In genomic region chr2:27664622-27665363, GRCh38 we compare ENCODE assay signal across 8 cellular contexts. TPM values are rescaled to one million over a fixed set of nuclear protein-coding genes. Genes with fewer than 3 reads are reported as not detected.
A peak's percentile ranks its signal among the peaks of the same experiment; 100 is the strongest.
DNase-seq lines count a peak whose midpoint lies in the region; ATAC-seq and TF ChIP-seq lines count a peak whose summit lies in the region.

No MANE protein-coding gene starts in this region.

- H3K36me3 Mint-ChIP-seq in IgD-negative memory B cell = peaks cover 2% of the 10 kb centered on the region
- H3K36me3 Mint-ChIP-seq in MCF 10A (ENCODE audit: insufficient read depth, unreplicated experiment) = peaks cover 68% of the 10 kb centered on the region

- H3K36me3 ChIP-seq in A673 (ENCODE audit: insufficient read depth, low read length, poor library complexity, severe bottlenecking) = peaks cover 46% of the 10 kb centered on the region
- H3K36me3 ChIP-seq in mucosa of descending colon (ENCODE audit: low read depth) = peaks cover 6% of the 10 kb centered on the region

- BruUV-seq in A673 (replicated peaks; lab: Mats Ljungman, UMichigan) = no TSS peak
- no TSS peak for BruUV-seq in MCF 10A (replicated peaks; lab: Mats Ljungman, UMichigan)

- no peaks in the 10 kb centered on the region for H3K9me3 ChIP-seq in A673 (ENCODE audit: low read depth, low read length, poor library complexity, severe bottlenecking)
- no peaks in the 10 kb centered on the region for H3K9me3 ChIP-seq in mucosa of descending colon

- peak overlapping the region; percentile 93 for H3K27ac ChIP-seq in A673 (ENCODE audit: low read depth, low read length, poor library complexity, severe bottlenecking)

- H3K4me1 ChIP-seq in A673 (ENCODE audit: insufficient read depth, low read length, poor library complexity, severe bottlenecking) = peaks cover 20% of the 10 kb centered on the region
- peaks cover 21% of the 10 kb centered on the region for H3K4me1 ChIP-seq in mucosa of descending colon (ENCODE audit: low read depth)

- H3K27me3 Mint-ChIP-seq in IgD-negative memory B cell (no peaks in the 10 kb centered on the region), MCF 10A (ENCODE audit: insufficient read depth, unreplicated experiment) (no peaks in the 10 kb centered on the region)

- H3K4me1 Mint-ChIP-seq in IgD-negative memory B cell (peaks cover 20 to 38% (median 27%) of the 10 kb centered on the region in 3 donors), MCF 10A (ENCODE audit: insufficient read depth, unreplicated experiment) (peaks cover 23% of the 10 kb centered on the region)

- ATAC-seq in mucosa of descending colon = no peak
- no peak for ATAC-seq in HG03135 (IDR thresholded peaks at IDR 0.05; ENCODE audit: unreplicated experiment)
- no peak for ATAC-seq in GM19455 (IDR thresholded peaks at IDR 0.05; ENCODE audit: unreplicated experiment)

- H3K4me3 Mint-ChIP-seq in IgD-negative memory B cell (peak overlapping the region; percentile 95 to 100 (median 98)), MCF 10A (ENCODE audit: unreplicated experiment) (peak overlapping the region; percentile 92)

- TF ChIP-seq CTCF in A673 (conservative IDR thresholded peaks at IDR 0.05; ENCODE audit: low read depth, low read length) (no peak), MCF 10A (IDR thresholded peaks at IDR 0.05; ENCODE audit: unreplicated experiment) (no peak), mucosa of descending colon (IDR thresholded peaks at IDR 0.05) (no peak)

- peak overlapping the region in 1 of 3 donors; percentile 92 for H3K27ac Mint-ChIP-seq in IgD-negative memory B cell
- H3K27ac Mint-ChIP-seq in MCF 10A (ENCODE audit: low read depth, unreplicated experiment) = peak overlapping the region; percentile 95

- no peaks in the 10 kb centered on the region for H3K27me3 ChIP-seq in A673 (replicated peaks; ENCODE audit: insufficient read depth, low read depth, low read length, poor library complexity)

- H3K4me3 ChIP-seq in A673 (ENCODE audit: low read depth, low read length, poor library complexity, severe bottlenecking) (peak overlapping the region; percentile 82), mucosa of descending colon (peak overlapping the region; percentile 85)

- CTCF ChIA-PET in A673 (lab: Charles Lee) = no interaction called here
- CTCF ChIA-PET in MCF 10A (lab: Yijun Ruan, JAX) = interaction anchor here (0.6 to 5.6 kb wide), 4 partner anchors 9 to 195 kb away, joined by 3 to 41 read pairs (median 4); no protein-coding TSS in a partner anchor

- intact Hi-C loops in A673 (cut with micrococcal nuclease; ENCODE audit: unreplicated experiment) (loop anchor here (10.0 kb wide), 1 partner anchor 260 kb away; the partner anchor contains the start of gene PPM1G), MCF 10A (cut with micrococcal nuclease) (no loop called here), mucosa of descending colon (cut with DNase I, micrococcal nuclease) (no loop called here)

- H3K9me3 Mint-ChIP-seq in IgD-negative memory B cell = no peaks in the 10 kb centered on the region
- no peaks in the 10 kb centered on the region for H3K9me3 Mint-ChIP-seq in MCF 10A (ENCODE audit: unreplicated experiment)

- DNase-seq in A673 (ENCODE audit: low spot score) = no peak
- no peak for DNase-seq in MCF 10A (ENCODE audit: unreplicated experiment)
- no peak for DNase-seq in mucosa of descending colon
- DNase-seq in AML-193 (lab: John Stamatoyannopoulos, UW) = no peak
- DNase-seq in NCI-H774 (lab: John Stamatoyannopoulos, UW) = no peak

- POLR2A ChIA-PET in A673 (lab: Charles Lee; ENCODE audit: low non-redundant PET) = no interaction called here
- POLR2A ChIA-PET in MCF 10A (lab: Yijun Ruan, JAX) = interaction anchor here (1.5 to 3.4 kb wide), 7 partner anchors 10 to 294 kb away, joined by 4 to 27 read pairs (median 17); partner anchors contain the start of genes CCDC121, GPN1 and PPM1G

RNA-seq across cellular contexts. Expression of gene SLC4A1AP, which starts 1.1 kb away (rescaled TPM):
- total RNA-seq in A673 (2021) (29.7 and 30.4 TPM in 2 replicates), MCF 10A (2022) (24.3 and 27.2 TPM in 2 replicates), mucosa of descending colon (10 to 100 TPM; 14.8 to 15.8 (median 15.5) TPM)
- 20.7 TPM for polyA plus RNA-seq in IgD-negative memory B cell

RNA-seq across cellular contexts. Expression of gene SUPT7L, which starts 1.4 kb away (rescaled TPM):
- total RNA-seq in A673 (2021) (33.1 and 34.0 TPM in 2 replicates), MCF 10A (2022) (36.4 and 40.8 TPM in 2 replicates), mucosa of descending colon (10 to 100 TPM; 19.5 to 30.3 (median 28.1) TPM)
- polyA plus RNA-seq in IgD-negative memory B cell = 15.4 TPM

RNA-seq across cellular contexts. Expression of gene GPN1, which starts 35.9 kb away (rescaled TPM):
- total RNA-seq in A673 (2021) (49.8 and 61.1 TPM in 2 replicates), MCF 10A (2022) (28.6 and 30.5 TPM in 2 replicates), mucosa of descending colon (10 to 100 TPM; 23.3 to 27.8 (median 25.2) TPM)
- polyA plus RNA-seq in IgD-negative memory B cell = 46.4 TPM

RNA-seq across cellular contexts. Expression of gene CCDC121, which starts 36.0 kb away (rescaled TPM):
- total RNA-seq in A673 (2021) = 3.3 and 4.4 TPM in 2 replicates
- 2.5 TPM for polyA plus RNA-seq in IgD-negative memory B cell
- 0.61 and 2.3 TPM in 2 replicates for total RNA-seq in MCF 10A (2022)
- total RNA-seq in mucosa of descending colon = 1 to 10 TPM; 1.9 to 4.0 (median 2.9) TPM
